In the genomic region with DNA sequence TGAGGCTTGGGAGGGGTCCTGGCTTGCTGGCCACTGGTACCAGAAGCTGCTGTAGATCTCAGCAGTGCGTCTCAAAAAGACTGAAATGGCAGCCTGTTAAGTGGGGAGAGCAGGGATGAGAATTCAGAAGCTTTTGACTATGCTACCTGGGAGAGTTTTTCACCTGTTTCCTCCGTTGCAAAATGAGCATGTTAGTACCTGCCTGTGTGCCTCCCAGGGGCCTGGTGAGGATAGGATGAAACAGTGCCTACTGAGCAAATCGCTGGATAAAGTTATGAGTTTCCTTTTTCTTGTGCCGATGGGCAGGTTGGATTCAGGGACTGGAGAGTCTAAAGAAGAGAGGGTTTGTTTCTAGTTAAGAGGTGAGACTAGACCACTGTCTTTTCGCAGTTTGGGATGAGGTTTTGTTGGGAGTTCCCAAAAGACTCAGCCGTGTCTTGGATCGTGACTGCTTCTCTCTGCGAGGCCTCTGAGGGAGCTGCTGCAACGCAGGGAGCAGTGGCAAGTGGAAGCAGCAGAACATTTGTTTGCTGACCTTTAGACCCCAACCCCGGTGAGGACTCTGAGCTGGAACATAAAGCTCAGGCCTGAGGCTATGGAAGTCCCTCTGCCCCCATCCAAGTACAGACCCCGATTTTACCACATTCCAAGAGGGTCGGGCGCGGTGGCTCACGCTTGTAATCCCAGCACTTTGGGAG, we compare ENCODE assay signal across 1 cellular context.
TF ChIP-seq lines count a peak whose summit lies in the region.

No MANE protein-coding gene starts in this region.

TF ChIP-seq in H1, 55 proteins besides CTCF, POLR2A, EP300 and RAD21 (continued from another document):
- TF ChIP-seq, protein P1, sequence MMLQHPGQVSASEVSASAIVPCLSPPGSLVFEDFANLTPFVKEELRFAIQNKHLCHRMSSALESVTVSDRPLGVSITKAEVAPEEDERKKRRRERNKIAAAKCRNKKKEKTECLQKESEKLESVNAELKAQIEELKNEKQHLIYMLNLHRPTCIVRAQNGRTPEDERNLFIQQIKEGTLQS (IDR thresholded peaks at IDR 0.05; ENCODE audit: insufficient read depth, low read depth, low read length) = no peak
